17 cellular contexts compared by ENCODE assay signal in genomic region chr7:153382591-153383225, GRCh38.
DNase-seq lines count a peak whose midpoint lies in the region; ATAC-seq and TF ChIP-seq lines count a peak whose summit lies in the region.
"Had no signal": no experiment of that assay in that cellular context is flagged by ENCODE, and none has a peak within 500 bp of the region (broad histone marks: within the 10 kb centered on the region; RNA-seq: fewer than 3 reads in every experiment).

No MANE protein-coding gene starts in this region.

- H3K9ac ChIP-seq in GM23248 (no peak overlapping the region), subcutaneous abdominal adipose tissue (ENCODE audit: low read length in 5 of 5) (no peak overlapping the region)

- H3K9me3 ChIP-seq in GM23248 (ENCODE audit: low read depth) (no peaks in the 10 kb centered on the region), lung (ENCODE audit: control insufficient read depth in 2 of 2, insufficient read depth in 1 of 2, low read length in 1 of 2) (peaks cover 0 to 3% of the 10 kb centered on the region in 2 donors), subcutaneous abdominal adipose tissue (ENCODE audit: control insufficient read depth in 5 of 5, low read length in 5 of 5) (no peaks in the 10 kb centered on the region), breast epithelium (no peaks in the 10 kb centered on the region)

- no peaks in the 10 kb centered on the region for H3K9me2 ChIP-seq in GM23248 (ENCODE audit: insufficient read depth)

- no peak for TF ChIP-seq POLR2A in breast epithelium (IDR thresholded peaks at IDR 0.05)

- no peaks in the 10 kb centered on the region for H3K27me3 ChIP-seq in GM23248 (replicated peaks; ENCODE audit: insufficient read depth)
- peaks cover 2% of the 10 kb centered on the region for H3K27me3 ChIP-seq in lung (ENCODE audit: control insufficient read depth, insufficient read depth)
- no peaks in the 10 kb centered on the region for H3K27me3 ChIP-seq in subcutaneous abdominal adipose tissue (ENCODE audit: control insufficient read depth in 5 of 5, insufficient read depth in 4 of 5, low read length in 5 of 5)
- H3K27me3 ChIP-seq in breast epithelium: no peaks in the 10 kb centered on the region

- DNase-seq in GM23248 (peak; percentile 0), ecto neural progenitor cell (ENCODE audit: low spot score) (peak; percentile 22), lung (ENCODE audit: low spot score) (no peak), 8988T (no peak), breast epithelium (ENCODE audit: low spot score in 2 of 2) (no peak), NCI-H2227 (lab: John Stamatoyannopoulos, UW; ENCODE audit: unreplicated experiment) (no peak)
- DNase-seq: AML-193, DMS 273 treated with DMSO at 0.1 percent for 48 hours, GDM1, KBM-7, NCI-H1417 treated with DMSO at 0.1 percent for 48 hours, NCI-H1930, NCI-H774, RPMI8226 had no signal

- no peaks in the 10 kb centered on the region for H4K20me1 ChIP-seq in GM23248 (ENCODE audit: insufficient read depth)

- H3K4me1 ChIP-seq in GM23248 (ENCODE audit: insufficient read depth): no peaks in the 10 kb centered on the region
- peaks cover 0 to 1% of the 10 kb centered on the region in 2 donors for H3K4me1 ChIP-seq in lung (ENCODE audit: control insufficient read depth in 2 of 2, insufficient read depth in 2 of 2, low read length in 2 of 2)
- H3K4me1 ChIP-seq in subcutaneous abdominal adipose tissue (ENCODE audit: control insufficient read depth in 5 of 5, insufficient read depth in 5 of 5, low read length in 5 of 5): peaks cover 3 to 34% (median 27%) of the 10 kb centered on the region in 5 donors
- no peaks in the 10 kb centered on the region for H3K4me1 ChIP-seq in breast epithelium

- no peaks in the 10 kb centered on the region for H3F3A ChIP-seq in GM23248 (ENCODE audit: insufficient read depth)

- no peaks in the 10 kb centered on the region for H3K36me3 ChIP-seq in GM23248 (ENCODE audit: low read depth)
- H3K36me3 ChIP-seq in lung (ENCODE audit: control insufficient read depth in 2 of 2, insufficient read depth in 2 of 2, low read length in 2 of 2): no peaks in the 10 kb centered on the region
- H3K36me3 ChIP-seq in subcutaneous abdominal adipose tissue (ENCODE audit: control insufficient read depth in 5 of 5, insufficient read depth in 5 of 5, low read length in 5 of 5): no peaks in the 10 kb centered on the region
- H3K36me3 ChIP-seq in breast epithelium: no peaks in the 10 kb centered on the region

- H3K27ac ChIP-seq in GM23248: no peak overlapping the region
- no peak overlapping the region for H3K27ac ChIP-seq in lung (ENCODE audit: low read depth in 1 of 2, low read length in 1 of 2)
- H3K27ac ChIP-seq in subcutaneous abdominal adipose tissue (ENCODE audit: low read depth, low read length): peak overlapping the region; percentile 57
- H3K27ac ChIP-seq in breast epithelium: no peak overlapping the region

- 4 to 9% methylated on average over 10 of the region's 10 CpGs for WGBS in GM23248 (ENCODE audit: low coverage in 1 of 2, low lambda C conversion rate in 2 of 2, missing lambda C conversion rate in 2 of 2), 2 experiments
- 69 to 84% methylated on average over 10 of the region's 10 CpGs for WGBS in lung, 2 donors

- ATAC-seq in lung (ENCODE audit: insufficient read depth, low FRiP score): peak; percentile 63
- ATAC-seq: GM12878, HCT116 had no signal

- H3K4me3 ChIP-seq in GM23248 (no peak overlapping the region), lung (no peak overlapping the region), subcutaneous abdominal adipose tissue (ENCODE audit: low read depth in 1 of 5, low read length in 5 of 5) (no peak overlapping the region), breast epithelium (no peak overlapping the region)
- H3K4me3 ChIP-seq: GM12878 had no signal

- in situ Hi-C loops in GM23248 (cut with MboI): no loop called here

- H2AFZ ChIP-seq in GM23248: no peak overlapping the region

- no peaks in the 10 kb centered on the region for H3K79me2 ChIP-seq in GM23248 (ENCODE audit: insufficient read depth)

- no peak overlapping the region for H3K4me2 ChIP-seq in GM23248 (ENCODE audit: unreplicated experiment)

- TF ChIP-seq CTCF in lung (IDR thresholded peaks at IDR 0.05; ENCODE audit: control extremely low read depth, extremely low read depth) (no peak), breast epithelium (IDR thresholded peaks at IDR 0.05) (no peak)

- intact Hi-C loops in breast epithelium (cut with DNase I; ENCODE audit: low total_unique reads): no loop called here

Comparison
In these comparisons a context has a peak if more than half of its experiments do, and no peak if none do; other contexts are left out.
1. DNase-seq: peak in GM23248 (single experiment) and ecto neural progenitor cell (single experiment); none in lung (single experiment), 8988T (single experiment), breast epithelium (0 of 2) and NCI-H2227 (single experiment).